In genomic region chr5:26921439-26921838, GRCh38 we compare ENCODE assay signal across 29 cellular contexts.
"Had no signal": no experiment of that assay in that cellular context is flagged by ENCODE, and none has a peak within 500 bp of the region (broad histone marks: within the 10 kb centered on the region; RNA-seq: fewer than 3 reads in every experiment).

No MANE protein-coding gene starts in this region.

- H3K36me3 ChIP-seq: adrenal gland, esophagus squamous epithelium, gastroesophageal sphincter had no signal

- ATAC-seq: activated CD4-positive, alpha-beta T cell treated with anti-CD3 and anti-CD28 coated beads for 36 hours; activated CD8-positive, alpha-beta memory T cell treated with anti-CD3 and anti-CD28 coated beads, Interleukin-2, amount 10 ng/mL, durations not matched to agents 7 days and 5 days; activated CD8-positive, alpha-beta T cell treated with anti-CD3 and anti-CD28 coated beads, Interleukin-2, amount 10 ng/mL, durations not matched to agents 7 days and 5 days; activated naive CD8-positive, alpha-beta T cell treated with anti-CD3 and anti-CD28 coated beads, Interleukin-2, amount 50 U/mL, for 24 hours; body of pancreas; effector memory CD8-positive, alpha-beta T cell; gastroesophageal sphincter; T-helper 17 cell had no signal

- H3K27me3 ChIP-seq: adrenal gland, body of pancreas, esophagus squamous epithelium, gastroesophageal sphincter had no signal

- H3K4me3 ChIP-seq: adrenal gland, body of pancreas, esophagus squamous epithelium, gastroesophageal sphincter had no signal

- H3K4me1 ChIP-seq: adrenal gland, body of pancreas, esophagus squamous epithelium, gastroesophageal sphincter had no signal

- H3K27ac ChIP-seq: adrenal gland, body of pancreas, esophagus squamous epithelium, gastroesophageal sphincter had no signal

- H3K9me3 ChIP-seq: adrenal gland, body of pancreas had no signal

- DNase-seq: activated CD4-positive, alpha-beta memory T cell treated with anti-CD3 and anti-CD28 coated beads for 36 hours; activated CD4-positive, alpha-beta T cell treated with anti-CD3 and anti-CD28 coated beads for 36 hours; activated CD4-positive, alpha-beta T cell treated with anti-CD3 and anti-CD28 coated beads, Interleukin-2, amount 10 ng/mL, durations not matched to agents 24 days and 14 days; activated CD4-positive, CD25-positive, alpha-beta regulatory T cell; activated CD4-positive, CD25-positive, alpha-beta regulatory T cell treated with anti-CD3 and anti-CD28 coated beads, Interleukin-2, amount 50 U/mL, for 72 hours; activated CD8-positive, alpha-beta memory T cell treated with anti-CD3 and anti-CD28 coated beads, Interleukin-2, amount 10 ng/mL, durations not matched to agents 7 days and 5 days; activated CD8-positive, alpha-beta memory T cell treated with anti-CD3 and anti-CD28 coated beads, Interleukin-2, amount 50 U/mL, for 4 hours; activated CD8-positive, alpha-beta T cell treated with anti-CD3 and anti-CD28 coated beads, Interleukin-2, amount 10 ng/mL, durations not matched to agents 7 days and 5 days; activated effector memory CD4-positive, alpha-beta T cell treated with anti-CD3 and anti-CD28 coated beads, Interleukin-2, amount 50 U/mL, for 16 hours; activated naive CD4-positive, alpha-beta T cell treated with anti-CD3 and anti-CD28 coated beads for 36 hours; activated naive CD8-positive, alpha-beta T cell treated with anti-CD3 and anti-CD28 coated beads for 36 hours; activated naive CD8-positive, alpha-beta T cell treated with anti-CD3 and anti-CD28 coated beads, Interleukin-2, amount 50 U/mL, for 24 hours; activated T-cell treated with anti-CD3 and anti-CD28 coated beads, Interleukin-2, amount 50 U/mL, for 1 hour; activated T-cell treated with anti-CD3 and anti-CD28 coated beads, Interleukin-2, amount 50 U/mL, for 48 hours; adrenal gland; amygdala; aorta; body of pancreas; caudate nucleus; cortex of kidney; dermis blood vessel endothelial cell; effector CD4-positive, alpha-beta T cell; effector memory CD8-positive, alpha-beta T cell; erythroblast; esophagus squamous epithelium; foreskin melanocyte; T-helper 17 cell; T1000 had no signal
